ENCODE assay signal across 9 cellular contexts in genomic region chr3:159762238-159762637, GRCh38.
DNase-seq lines count a peak whose midpoint lies in the region; ATAC-seq and TF ChIP-seq lines count a peak whose summit lies in the region.
"Had no signal": no experiment of that assay in that cellular context is flagged by ENCODE, and none has a peak within 500 bp of the region (broad histone marks: within the 10 kb centered on the region; RNA-seq: fewer than 3 reads in every experiment).

No MANE protein-coding gene starts in this region.

- peak overlapping the region; percentile 69 to 92 for H3K27ac ChIP-seq in esophagus (ENCODE audit: low read depth in 2 of 2, low read length in 1 of 2)
- peak overlapping the region; percentile 72 for H3K27ac ChIP-seq in parathyroid adenoma

- H3K9me3 ChIP-seq in esophagus (ENCODE audit: control insufficient read depth in 2 of 2, insufficient read depth in 1 of 2, low read depth in 1 of 2, low read length in 1 of 2) (no peaks in the 10 kb centered on the region), parathyroid adenoma (ENCODE audit: control insufficient read depth, low read length) (no peaks in the 10 kb centered on the region)

- WGBS in esophagus, 2 donors = 43 to 58% methylated on average over 4 of the region's 4 CpGs

- DNase-seq in EH (ENCODE audit: low read depth) (peak; percentile 64), NCI-H226 (peak; percentile 77), NCI-H510A treated with DMSO at 0.1 percent for 48 hours (lab: John Stamatoyannopoulos, UW) (no peak), GOT3 (lab: John Stamatoyannopoulos, UW) (no peak), AML-193 (lab: John Stamatoyannopoulos, UW) (no peak)
- DNase-seq: T-helper 9 cell had no signal

- TF ChIP-seq CTCF in parathyroid adenoma (IDR thresholded peaks at IDR 0.05) = no peak

- H3K27me3 ChIP-seq in esophagus (ENCODE audit: control insufficient read depth in 1 of 2, insufficient read depth in 2 of 2, low read length in 2 of 2) (no peaks in the 10 kb centered on the region), parathyroid adenoma (ENCODE audit: control insufficient read depth, insufficient read depth, low read length) (no peaks in the 10 kb centered on the region)

- no peak overlapping the region for H3K4me3 ChIP-seq in esophagus (ENCODE audit: low read depth in 1 of 2, low read length in 2 of 2)
- H3K4me3 ChIP-seq in parathyroid adenoma (ENCODE audit: low read depth, low read length) = no peak overlapping the region

- H3K4me2 ChIP-seq in parathyroid adenoma (ENCODE audit: low read length) = no peak overlapping the region

- H3K36me3 ChIP-seq in esophagus (ENCODE audit: control insufficient read depth in 2 of 2, insufficient read depth in 2 of 2, low read length in 1 of 2) (no peaks in the 10 kb centered on the region), parathyroid adenoma (ENCODE audit: control insufficient read depth, insufficient read depth, low read length) (no peaks in the 10 kb centered on the region)

- H3K79me2 ChIP-seq in parathyroid adenoma = no peaks in the 10 kb centered on the region

- no peak overlapping the region for H3K9ac ChIP-seq in parathyroid adenoma

- H3K4me1 ChIP-seq in esophagus (ENCODE audit: control insufficient read depth in 2 of 2, insufficient read depth in 2 of 2, low read length in 1 of 2) (peaks cover 0 to 4% of the 10 kb centered on the region in 2 donors), parathyroid adenoma (no peaks in the 10 kb centered on the region)

- no peak for ATAC-seq in GM21381 (IDR thresholded peaks at IDR 0.05; ENCODE audit: unreplicated experiment)

- no peak overlapping the region for H2AFZ ChIP-seq in parathyroid adenoma

Comparison
In these comparisons a context has a peak if more than half of its experiments do, and no peak if none do; other contexts are left out.
1. DNase-seq: peak in EH (single experiment) and NCI-H226 (single experiment); none in NCI-H510A treated with DMSO at 0.1 percent for 48 hours (single experiment), GOT3 (single experiment) and AML-193 (0 of 2).